ENCODE assay signal across 11 cellular contexts in the genomic region with DNA sequence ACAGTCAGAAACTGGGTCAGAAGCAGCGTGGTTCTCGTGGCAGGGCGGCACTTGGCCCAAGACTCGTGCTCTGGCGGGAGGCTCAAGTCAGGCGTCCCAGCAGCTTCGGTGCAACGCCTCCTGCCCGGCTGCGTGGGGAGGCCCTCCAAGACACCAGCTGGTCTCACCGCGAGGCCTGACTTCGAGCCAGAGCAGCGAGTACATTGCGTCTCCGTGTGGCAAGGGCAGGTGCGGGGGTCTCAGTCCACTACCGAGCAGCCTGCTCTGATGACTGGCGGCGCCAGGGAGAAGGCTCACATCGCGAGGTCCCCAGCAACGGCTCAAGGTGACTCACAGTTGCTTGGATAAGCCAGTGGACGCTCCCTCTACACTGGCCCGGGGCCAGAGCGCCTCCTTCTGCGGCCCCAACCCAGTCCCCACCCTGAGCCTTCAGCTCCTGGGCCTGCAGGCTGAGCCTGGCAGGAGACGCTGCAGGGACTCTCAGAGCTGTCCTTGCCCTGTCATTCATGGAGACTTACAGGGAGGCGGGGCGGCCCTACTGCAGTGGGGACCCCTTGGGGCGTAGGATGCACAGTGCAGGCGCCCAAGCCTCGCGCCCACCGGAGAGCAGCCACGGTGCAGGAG. TPM values are rescaled to one million over a fixed set of nuclear protein-coding genes. Genes with fewer than 3 reads are reported as not detected.
DNase-seq lines count a peak whose midpoint lies in the region; ATAC-seq and TF ChIP-seq lines count a peak whose summit lies in the region.
"Had no signal": no experiment of that assay in that cellular context is flagged by ENCODE, and none has a peak within 500 bp of the region (broad histone marks: within the 10 kb centered on the region; RNA-seq: fewer than 3 reads in every experiment).

No MANE protein-coding gene starts in this region.

- CTCF ChIA-PET in CD8-positive, alpha-beta memory T cell (lab: Charles Lee): no interaction called here

- POLR2A ChIA-PET in CD8-positive, alpha-beta memory T cell (lab: Charles Lee): no interaction called here

- H3K4me3 Mint-ChIP-seq in CD8-positive, alpha-beta memory T cell: no peak overlapping the region

- no peak overlapping the region for H3K9ac ChIP-seq in Karpas-422 (ENCODE audit: low read length)

- no peak for TF ChIP-seq EP300 in ovary (IDR thresholded peaks at IDR 0.05)

- intact Hi-C loops in ovary (cut with DNase I): loop anchor here in 3 of 4 donors (5.0 to 10.0 kb wide), 3 partner anchors 64 to 104 kb away; no protein-coding TSS in a partner anchor

- no peak overlapping the region for H2AFZ ChIP-seq in Karpas-422 (ENCODE audit: low read length)

- H3K4me2 ChIP-seq in Karpas-422 (ENCODE audit: low read depth, low read length, poor library complexity, severe bottlenecking): no peak overlapping the region

- TF ChIP-seq CTCF in fibroblast of villous mesenchyme (IDR thresholded peaks at IDR 0.05; ENCODE audit: insufficient read depth, low read depth, low read length) (peak; percentile 4), ovary (IDR thresholded peaks at IDR 0.05) (peak in 1 of 3 donors; percentile 6)

- no peaks in the 10 kb centered on the region for H4K20me1 ChIP-seq in Karpas-422 (ENCODE audit: insufficient read depth, low read depth, low read length)

- H3K36me3 Mint-ChIP-seq in CD8-positive, alpha-beta memory T cell: peaks cover 3 to 55% (median 8%) of the 10 kb centered on the region in 3 donors

- ATAC-seq in HG02642 (IDR thresholded peaks at IDR 0.05; ENCODE audit: poor library complexity, unreplicated experiment): no peak

- H3K9me3 ChIP-seq in ovary (no peaks in the 10 kb centered on the region), Karpas-422 (ENCODE audit: low read length) (no peaks in the 10 kb centered on the region)
- H3K9me3 ChIP-seq in CD8-positive, alpha-beta memory T cell (ENCODE audit: low read length): no peaks in the 10 kb centered on the region

- 20 to 30% (median 21%) methylated on average over 28 to 36 of the region's 36 CpGs for WGBS in ovary, 3 donors

- H3K27me3 Mint-ChIP-seq in CD8-positive, alpha-beta memory T cell: no peaks in the 10 kb centered on the region

- H3K36me3 ChIP-seq in ovary: no peaks in the 10 kb centered on the region
- peaks cover 4% of the 10 kb centered on the region for H3K36me3 ChIP-seq in CD8-positive, alpha-beta memory T cell (ENCODE audit: insufficient read depth, low read length)
- H3K36me3 ChIP-seq in Karpas-422 (ENCODE audit: insufficient read depth, low read length): no peaks in the 10 kb centered on the region

- H3K27ac ChIP-seq in ovary (peak overlapping the region in 1 of 2 donors; percentile 87), Karpas-422 (ENCODE audit: low read length) (no peak overlapping the region)
- no peak overlapping the region for H3K27ac ChIP-seq in CD8-positive, alpha-beta memory T cell (ENCODE audit: low read depth, low read length)

- peaks cover 0 to 4% (median 1%) of the 10 kb centered on the region in 3 donors for H3K4me1 Mint-ChIP-seq in CD8-positive, alpha-beta memory T cell

- H3K9me2 ChIP-seq in Karpas-422 (replicated peaks; ENCODE audit: insufficient read depth, low read length): no peaks in the 10 kb centered on the region

- peaks cover 0 to 1% (median 0%) of the 10 kb centered on the region in 5 donors for H3K9me3 Mint-ChIP-seq in CD8-positive, alpha-beta memory T cell

- H3K27ac Mint-ChIP-seq in CD8-positive, alpha-beta memory T cell: no peak overlapping the region

- no peaks in the 10 kb centered on the region for H3K27me3 ChIP-seq in ovary
- H3K27me3 ChIP-seq in CD8-positive, alpha-beta memory T cell (ENCODE audit: insufficient read depth, low read length, poor library complexity, severe bottlenecking): no peaks in the 10 kb centered on the region
- H3K27me3 ChIP-seq in Karpas-422 (ENCODE audit: low read length): no peaks in the 10 kb centered on the region

- H3K4me1 ChIP-seq in ovary (ENCODE audit: insufficient read depth) (peaks cover 24% of the 10 kb centered on the region), Karpas-422 (ENCODE audit: low read length) (no peaks in the 10 kb centered on the region)
- H3K4me1 ChIP-seq in CD8-positive, alpha-beta memory T cell (ENCODE audit: insufficient read depth, low read length): no peaks in the 10 kb centered on the region

- DNase-seq in D341Med (ENCODE audit: low spot score): peak; percentile 69
- peak; percentile 25 for DNase-seq in NCI-H446 treated with DMSO at 0.1 percent for 48 hours (lab: John Stamatoyannopoulos, UW)
- DNase-seq in fibroblast of villous mesenchyme (ENCODE audit: low read depth): peak; percentile 34
- peak; percentile 82 to 90 (median 87) for DNase-seq in ovary
- DNase-seq in CD8-positive, alpha-beta memory T cell: no peak
- DNase-seq in NCI-H2081 treated with DMSO at 0.1 percent for 48 hours (lab: John Stamatoyannopoulos, UW): no peak
- DNase-seq in Karpas-422: no peak
- DNase-seq: activated CD4-positive, CD25-positive, alpha-beta regulatory T cell; NCI-H524; small intestine had no signal

- H3K79me2 ChIP-seq in Karpas-422 (ENCODE audit: low read length): no peaks in the 10 kb centered on the region

- H3K4me3 ChIP-seq in fibroblast of villous mesenchyme (ENCODE audit: low read depth, low read length) (peak overlapping the region; percentile 43), ovary (peak overlapping the region; percentile 11), Karpas-422 (ENCODE audit: low read length) (no peak overlapping the region)
- no peak overlapping the region for H3K4me3 ChIP-seq in CD8-positive, alpha-beta memory T cell (ENCODE audit: low read length)

- peak; percentile 5 for TF ChIP-seq POLR2A in ovary (IDR thresholded peaks at IDR 0.05)

RNA-seq across cellular contexts. Expression of a gene that starts 41.9 kb away (rescaled TPM):
- 16.4 and 23.8 TPM in 2 replicates for total RNA-seq in fibroblast of villous mesenchyme
- 10 to 100 TPM; 14.3 to 49.0 (median 42.9) TPM for total RNA-seq in ovary
- 10 to 100 TPM; 22.6 to 34.0 TPM for polyA plus RNA-seq in ovary
- 10 to 100 TPM; 28.3 to 32.4 TPM for total RNA-seq in CD8-positive, alpha-beta memory T cell
- 8.1 TPM for polyA plus RNA-seq in CD8-positive, alpha-beta memory T cell
- 9.6 and 20.0 TPM in 2 replicates for total RNA-seq in Karpas-422 (2014; rRNA removed; shearing (Covaris generic); ENCODE audit: low replicate concordance)

RNA-seq across cellular contexts. Expression of a gene that starts 42.5 kb away (rescaled TPM):
- total RNA-seq in fibroblast of villous mesenchyme (30.0 and 32.8 TPM in 2 replicates), ovary (10 to 100 TPM; 16.3 to 41.0 (median 26.0) TPM)
- polyA plus RNA-seq in ovary: 10 to 100 TPM; 12.9 to 14.7 TPM
- total RNA-seq in CD8-positive, alpha-beta memory T cell: 10 to 100 TPM; 47.3 to 48.0 TPM
- 4.4 TPM for polyA plus RNA-seq in CD8-positive, alpha-beta memory T cell
- total RNA-seq in Karpas-422 (2014; rRNA removed; shearing (Covaris generic); ENCODE audit: low replicate concordance): 21.0 and 22.6 TPM in 2 replicates

Comparison
In these comparisons a context has a peak if more than half of its experiments do, and no peak if none do; other contexts are left out.
1. DNase-seq: peak in D341Med (single experiment), NCI-H446 treated with DMSO at 0.1 percent for 48 hours (single experiment), fibroblast of villous mesenchyme (single experiment) and ovary (5 of 5); none in CD8-positive, alpha-beta memory T cell (0 of 5), NCI-H2081 treated with DMSO at 0.1 percent for 48 hours (single experiment) and Karpas-422 (single experiment).
2. H3K4me3 ChIP-seq: peak in fibroblast of villous mesenchyme (single experiment) and ovary (single experiment); none in CD8-positive, alpha-beta memory T cell (single experiment) and Karpas-422 (single experiment).